Comparison of ENCODE assay signal across 17 cellular contexts in genomic region chr5:81005708-81006107, GRCh38.
"Had no signal": no experiment of that assay in that cellular context is flagged by ENCODE, and none has a peak within 500 bp of the region (broad histone marks: within the 10 kb centered on the region; RNA-seq: fewer than 3 reads in every experiment).

No MANE protein-coding gene starts in this region.

- ATAC-seq: mucosa of descending colon; natural killer cell treated with Interleukin-12 subunit alpha and Interleukin-12 subunit beta and Interleukin-15 and Interleukin-18, amount 100 ng/mL, for 72 hours had no signal

- H3K27me3 Mint-ChIP-seq: natural killer cell treated with Interleukin-12 subunit alpha and Interleukin-12 subunit beta and Interleukin-15 and Interleukin-18, amount 100 ng/mL, for 72 hours; progenitor cell of endocrine pancreas had no signal

- H3K9me3 Mint-ChIP-seq: natural killer cell treated with Interleukin-12 subunit alpha and Interleukin-12 subunit beta and Interleukin-15 and Interleukin-18, amount 100 ng/mL, for 72 hours had no signal

- DNase-seq: activated CD4-positive, CD25-positive, alpha-beta regulatory T cell; activated CD8-positive, alpha-beta memory T cell treated with anti-CD3 and anti-CD28 coated beads for 24 hours; aorta; dorsolateral prefrontal cortex; glutamatergic neuron; mucosa of descending colon; occipital lobe; RPMI8226; sigmoid colon; stimulated activated CD4-positive, alpha-beta T cell treated with anti-CD3 and anti-CD28 coated beads, Interleukin-12 subunit alpha, Interleukin-12 subunit beta, amount 100 ng/mL, for 4 hours; stimulated activated CD4-positive, alpha-beta T cell treated with anti-CD3 and anti-CD28 coated beads, Interleukin-2, amount 100 ng/mL, for 48 hours; stimulated activated CD8-positive, alpha-beta memory T cell treated with anti-CD3 and anti-CD28 coated beads, Interleukin-4, amount 100 ng/mL, for 48 hours; stomach; SW 1271; uterus had no signal

- H3K4me3 Mint-ChIP-seq: natural killer cell treated with Interleukin-12 subunit alpha and Interleukin-12 subunit beta and Interleukin-15 and Interleukin-18, amount 100 ng/mL, for 72 hours had no signal

- H3K36me3 Mint-ChIP-seq: natural killer cell treated with Interleukin-12 subunit alpha and Interleukin-12 subunit beta and Interleukin-15 and Interleukin-18, amount 100 ng/mL, for 72 hours had no signal

- H3K27ac Mint-ChIP-seq: progenitor cell of endocrine pancreas had no signal
